Comparison of ENCODE assay signal across 16 cellular contexts in genomic region chr5:72146056-72146455, GRCh38. TPM values are rescaled to one million over a fixed set of nuclear protein-coding genes. Genes with fewer than 3 reads are reported as not detected.
"Had no signal": no experiment of that assay in that cellular context is flagged by ENCODE, and none has a peak within 500 bp of the region (broad histone marks: within the 10 kb centered on the region; RNA-seq: fewer than 3 reads in every experiment).

No MANE protein-coding gene starts in this region.

- H3K4me1 Mint-ChIP-seq: activated T-helper 17 cell treated with anti-CD3 and anti-CD28 coated beads, Interleukin-2, amount 50 U/mL, for 72 hours; naive thymus-derived CD8-positive, alpha-beta T cell had no signal

- H3K27ac Mint-ChIP-seq: activated CD8-positive, alpha-beta T cell treated with anti-CD3 and anti-CD28 coated beads for 36 hours; activated naive CD4-positive, alpha-beta T cell treated with anti-CD3 and anti-CD28 coated beads for 36 hours; activated T-helper 17 cell treated with anti-CD3 and anti-CD28 coated beads, Interleukin-2, amount 50 U/mL, for 72 hours; naive thymus-derived CD8-positive, alpha-beta T cell had no signal

- H3K4me1 ChIP-seq: body of pancreas had no signal

- H3K27me3 ChIP-seq: adrenal gland, body of pancreas, foreskin keratinocyte, heart right ventricle had no signal

- H3K4me3 ChIP-seq: adrenal gland, body of pancreas, heart right ventricle had no signal

- H3K9me3 Mint-ChIP-seq: activated CD8-positive, alpha-beta T cell treated with anti-CD3 and anti-CD28 coated beads for 36 hours; activated naive CD4-positive, alpha-beta T cell treated with anti-CD3 and anti-CD28 coated beads for 36 hours; activated T-helper 17 cell treated with anti-CD3 and anti-CD28 coated beads, Interleukin-2, amount 50 U/mL, for 72 hours; naive thymus-derived CD8-positive, alpha-beta T cell had no signal

- H3K27ac ChIP-seq: body of pancreas, foreskin keratinocyte, VCaP had no signal

- H3K36me3 ChIP-seq: adrenal gland had no signal

- ATAC-seq: activated CD8-positive, alpha-beta T cell treated with anti-CD3 and anti-CD28 coated beads for 36 hours; activated T-helper 17 cell treated with anti-CD3 and anti-CD28 coated beads, Interleukin-2, amount 50 U/mL, for 72 hours; body of pancreas; foreskin keratinocyte; heart right ventricle; left lobe of liver; naive thymus-derived CD8-positive, alpha-beta T cell had no signal

- H3K9me3 ChIP-seq: adrenal gland, body of pancreas, heart right ventricle had no signal

- DNase-seq: activated CD8-positive, alpha-beta T cell treated with anti-CD3 and anti-CD28 coated beads for 36 hours; activated naive CD4-positive, alpha-beta T cell treated with anti-CD3 and anti-CD28 coated beads for 36 hours; adrenal gland; body of pancreas; cerebellar nuclear complex; foreskin keratinocyte; heart right ventricle; mammary epithelial cell; naive thymus-derived CD8-positive, alpha-beta T cell; occipital lobe; stimulated activated CD4-positive, alpha-beta T cell treated with anti-CD3 and anti-CD28 coated beads, Interleukin-2, amount 100 ng/mL, for 48 hours; stimulated activated naive CD4-positive, alpha-beta T cell treated with Interleukin-2 at 50 U/mL for 16 hours; T-helper 9 cell had no signal

- H3K4me3 Mint-ChIP-seq: activated CD8-positive, alpha-beta T cell treated with anti-CD3 and anti-CD28 coated beads for 36 hours; activated naive CD4-positive, alpha-beta T cell treated with anti-CD3 and anti-CD28 coated beads for 36 hours; activated T-helper 17 cell treated with anti-CD3 and anti-CD28 coated beads, Interleukin-2, amount 50 U/mL, for 72 hours; naive thymus-derived CD8-positive, alpha-beta T cell had no signal

- H3K36me3 Mint-ChIP-seq: naive thymus-derived CD8-positive, alpha-beta T cell had no signal

RNA-seq across cellular contexts. Expression of gene MAP1B, which starts 38.8 kb away (rescaled TPM):
- total RNA-seq: naive thymus-derived CD8-positive, alpha-beta T cell had no signal
